In genomic region chr7:132817844-132818427, GRCh38 we compare ENCODE assay signal across 14 cellular contexts.
A peak's percentile ranks its signal among the peaks of the same experiment; 100 is the strongest.
DNase-seq lines count a peak whose midpoint lies in the region; ATAC-seq, FAIRE-seq and TF ChIP-seq lines count a peak whose summit lies in the region.
"Had no signal": no experiment of that assay in that cellular context is flagged by ENCODE, and none has a peak within 500 bp of the region (broad histone marks: within the 10 kb centered on the region; RNA-seq: fewer than 3 reads in every experiment).

No MANE protein-coding gene starts in this region.

- H3K4me1 Mint-ChIP-seq in neural progenitor cell, result peaks cover 6% of the 10 kb centered on the region

- in situ Hi-C loops in astrocyte of the spinal cord (cut with HindIII; ENCODE audit: low sequenced_read_pairs), result no loop called here

- TF ChIP-seq POLR2A in GM12892 (IDR thresholded peaks at IDR 0.05; ENCODE audit: low read depth, low read length), result no peak
- TF ChIP-seq POLR2A in tibial nerve (IDR thresholded peaks at IDR 0.05), result no peak

- 84 to 85% methylated on average over 5 of the region's 5 CpGs for WGBS in tibial nerve, 2 donors

- H3K9me3 ChIP-seq in tibial nerve (no peaks in the 10 kb centered on the region), neural progenitor cell (ENCODE audit: low read depth) (no peaks in the 10 kb centered on the region)
- H3K9me3 ChIP-seq: Caco-2 had no signal

- H3K79me2 ChIP-seq in neural progenitor cell (ENCODE audit: low read depth), result no peaks in the 10 kb centered on the region

- H3K27ac ChIP-seq in RWPE1 (no peak overlapping the region), tibial nerve (no peak overlapping the region), neural progenitor cell (no peak overlapping the region)
- H3K27ac ChIP-seq: PC-9 had no signal

- CTCF ChIA-PET in RWPE1 (lab: Yijun Ruan, JAX), result no interaction called here

- no peaks in the 10 kb centered on the region for H3K36me3 ChIP-seq in tibial nerve
- no peaks in the 10 kb centered on the region for H3K36me3 ChIP-seq in neural progenitor cell

- peak; percentile 55 for ATAC-seq in left colon
- ATAC-seq: SK-N-SH treated with all-trans-retinoic acid at 6 μM for 48 hours had no signal

- H3K27me3 ChIP-seq in tibial nerve, result no peaks in the 10 kb centered on the region
- no peaks in the 10 kb centered on the region for H3K27me3 ChIP-seq in neural progenitor cell

- no peak for TF ChIP-seq EP300 in tibial nerve (IDR thresholded peaks at IDR 0.05)

- H3K9me3 Mint-ChIP-seq in neural progenitor cell, result no peaks in the 10 kb centered on the region

- H3K36me3 Mint-ChIP-seq in neural progenitor cell, result peaks cover 2% of the 10 kb centered on the region

- no peak overlapping the region for H3K4me3 ChIP-seq in astrocyte of the spinal cord (ENCODE audit: low read depth, low read length)
- no peak overlapping the region for H3K4me3 ChIP-seq in tibial nerve
- H3K4me3 ChIP-seq in neural progenitor cell, result no peak overlapping the region
- H3K4me3 ChIP-seq: PC-9 had no signal

- no peak overlapping the region for H2AFZ ChIP-seq in neural progenitor cell (replicated peaks)
- H2AFZ ChIP-seq: PC-9 had no signal

- peaks cover 6% of the 10 kb centered on the region for H3F3A ChIP-seq in neural progenitor cell (ENCODE audit: low read depth)

- TF ChIP-seq CTCF in astrocyte of the spinal cord (IDR thresholded peaks at IDR 0.05; ENCODE audit: low read depth, low read length) (no peak), RWPE1 (conservative IDR thresholded peaks at IDR 0.05; ENCODE audit: low read depth) (no peak), tibial nerve (IDR thresholded peaks at IDR 0.05) (no peak), neural progenitor cell (IDR thresholded peaks at IDR 0.05) (no peak)

- POLR2A ChIA-PET in RWPE1 (lab: Yijun Ruan, JAX; ENCODE audit: low non-redundant PET), result no interaction called here

- H3K4me3 Mint-ChIP-seq in neural progenitor cell, result no peak overlapping the region

- H3K9ac ChIP-seq in neural progenitor cell, result no peak overlapping the region

- intact Hi-C loops in left colon (cut with DNase I, micrococcal nuclease), result no loop called here

- H3K27me3 Mint-ChIP-seq in neural progenitor cell (ENCODE audit: insufficient read depth, low read depth), result no peaks in the 10 kb centered on the region

- peaks cover 7% of the 10 kb centered on the region for H4K20me1 ChIP-seq in neural progenitor cell (ENCODE audit: low read depth)

- no peak overlapping the region for H3K27ac Mint-ChIP-seq in neural progenitor cell

- no peaks in the 10 kb centered on the region for H3K4me1 ChIP-seq in tibial nerve
- peaks cover 15% of the 10 kb centered on the region for H3K4me1 ChIP-seq in neural progenitor cell
- H3K4me1 ChIP-seq: Caco-2 had no signal

- peak; percentile 21 for FAIRE-seq in GM12892 (lab: Jason Lieb, UNC)

- no peak for DNase-seq in GM12892 (ENCODE audit: insufficient read length)
- DNase-seq in astrocyte of the spinal cord (ENCODE audit: low read depth, low spot score), result peak; percentile 10
- DNase-seq in left colon, result no peak
- DNase-seq in stromal cell of bone marrow (ENCODE audit: low read depth), result peak; percentile 57
- no peak for DNase-seq in RWPE1 (ENCODE audit: low spot score)
- no peak for DNase-seq in tibial nerve (ENCODE audit: low spot score in 2 of 2)
- DNase-seq in neural progenitor cell (ENCODE audit: low spot score), result no peak
- DNase-seq: Caco-2, KG1, NCI-H1092, NCI-H1694, NCI-H774, PC-9 had no signal

- H3K4me2 ChIP-seq in neural progenitor cell, result no peak overlapping the region
- H3K4me2 ChIP-seq: PC-9 had no signal

Comparison
In these comparisons a context has a peak if more than half of its experiments do, and no peak if none do; other contexts are left out.
1. DNase-seq: peak in astrocyte of the spinal cord (single experiment) and stromal cell of bone marrow (single experiment); none in GM12892 (single experiment), left colon (0 of 2), RWPE1 (single experiment), tibial nerve (0 of 2) and neural progenitor cell (single experiment).